29 cellular contexts compared by ENCODE assay signal in genomic region chr19:1514986-1515721, GRCh38. TPM values are rescaled to one million over a fixed set of nuclear protein-coding genes. Genes with fewer than 3 reads are reported as not detected.
"Had no signal": no experiment of that assay in that cellular context is flagged by ENCODE, and none has a peak within 500 bp of the region (broad histone marks: within the 10 kb centered on the region; RNA-seq: fewer than 3 reads in every experiment).

No MANE protein-coding gene starts in this region.

- H3K79me2 ChIP-seq: parathyroid adenoma had no signal

- ATAC-seq: heart left ventricle; natural killer cell; right lobe of liver; stimulated activated memory B cell treated with anti-CD40 and anti-IgM and Interleukin-4, amounts not matched to agents 10 μg/mL and 1 μg/mL and 100 μg/mL, for 72 hours; stimulated activated naive CD8-positive, alpha-beta T cell treated with anti-CD3 and anti-CD28 coated beads, Interleukin-15, amount 100 ng/mL, for 72 hours had no signal

- H3K4me3 ChIP-seq: heart left ventricle, left ventricle myocardium inferior, lung, neural progenitor cell, psoas muscle, right lobe of liver, smooth muscle cell, tibial nerve, upper lobe of left lung had no signal

- DNase-seq: heart left ventricle; hypothalamus; immature natural killer cell; kidney; left ventricle myocardium inferior; mesendoderm; naive B cell; natural killer cell; nephron progenitor cell; psoas muscle; stimulated activated CD4-positive, alpha-beta T cell treated with anti-CD3 and anti-CD28 coated beads, Interleukin-1b, Interleukin-23, amount 100 ng/mL, for 48 hours; stimulated activated CD4-positive, alpha-beta T cell treated with anti-CD3 and anti-CD28 coated beads, Interleukin-2, amount 100 ng/mL, for 48 hours; stimulated activated CD4-positive, alpha-beta T cell treated with anti-CD3 and anti-CD28 coated beads, Interleukin-4, amount 100 ng/mL, for 4 hours; stimulated activated CD8-positive, alpha-beta memory T cell treated with anti-CD3 and anti-CD28 coated beads, Interleukin-4, amount 100 ng/mL, for 48 hours; stimulated activated naive CD4-positive, alpha-beta T cell treated with Interleukin-2 at 50 U/mL for 16 hours; stimulated activated naive CD8-positive, alpha-beta T cell treated with anti-CD3 and anti-CD28 coated beads, Interleukin-15, amount 100 ng/mL, for 72 hours; substantia nigra; upper lobe of left lung had no signal

- H3K36me3 ChIP-seq: left ventricle myocardium inferior, neural progenitor cell, right lobe of liver, tibial nerve, upper lobe of left lung had no signal

- H3K4me2 ChIP-seq: neural progenitor cell, smooth muscle cell had no signal

- H3K27ac ChIP-seq: neural progenitor cell, parathyroid adenoma, right lobe of liver, tibial nerve, upper lobe of left lung had no signal

- H3K27me3 ChIP-seq: right lobe of liver had no signal

- H3K9ac ChIP-seq: neural progenitor cell, parathyroid adenoma had no signal

- H2AFZ ChIP-seq: neural progenitor cell, parathyroid adenoma had no signal

- H3K4me1 ChIP-seq: parathyroid adenoma had no signal

- H3K9me3 ChIP-seq: heart left ventricle, left ventricle myocardium inferior, psoas muscle, right lobe of liver, upper lobe of left lung had no signal

RNA-seq across cellular contexts. Expression of gene PLK5, which starts 8.7 kb away (rescaled TPM):
- total RNA-seq: kidney, left ventricle myocardium inferior, lung, mononuclear cell, natural killer cell, omental fat pad, posterior vena cava, psoas muscle, right lobe of liver, skeletal muscle tissue, smooth muscle cell, upper lobe of left lung had no signal
- polyA plus RNA-seq: immature natural killer cell, smooth muscle cell had no signal
